1 cellular context compared by ENCODE assay signal in the genomic region with DNA sequence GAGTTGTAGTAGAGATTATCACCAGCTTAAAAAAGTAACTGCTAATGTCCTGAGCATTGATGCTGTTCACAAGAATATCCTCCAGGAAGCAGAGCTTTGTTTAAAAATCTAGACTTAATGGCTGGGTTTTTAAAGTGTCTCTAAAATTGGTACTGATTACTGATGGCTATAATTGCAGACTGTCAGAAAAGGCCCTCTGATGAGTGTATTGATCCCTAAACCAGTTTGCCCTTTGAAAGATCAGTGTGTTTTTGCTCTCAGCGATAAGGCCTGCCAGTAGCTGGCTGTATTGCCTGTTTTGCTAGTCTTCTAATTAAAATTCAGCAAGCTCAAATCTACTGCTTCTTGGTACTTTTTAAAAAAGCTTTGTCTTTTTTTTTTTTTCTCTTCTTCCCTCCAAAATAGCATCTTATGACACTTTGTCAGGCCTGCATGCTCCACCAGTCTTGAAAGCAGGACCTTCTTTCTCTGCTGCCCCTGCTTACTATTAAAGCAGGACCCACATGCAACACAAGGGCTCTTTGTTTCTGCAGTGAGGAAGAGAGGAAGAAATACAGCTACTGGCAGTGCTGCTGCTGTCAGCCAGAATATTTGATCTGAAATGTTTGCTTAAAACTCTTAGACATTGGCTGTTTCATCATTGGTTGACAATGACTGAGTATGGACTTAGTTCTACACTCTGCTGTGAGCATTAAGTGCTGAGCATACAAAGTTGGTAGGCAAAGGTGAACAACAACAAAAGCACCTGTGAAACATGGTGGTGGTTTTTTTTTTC.
TF ChIP-seq lines count a peak whose summit lies in the region.

No MANE protein-coding gene starts in this region.

TF ChIP-seq in liver, 16 proteins besides CTCF, POLR2A, EP300 and RAD21 (continued from another document):
- TF ChIP-seq GABPA (IDR thresholded peaks at IDR 0.05 in 1 of 2, conservative IDR thresholded peaks at IDR 0.05 in 1 of 2): no peak
TF ChIP-seq in liver: peak in this region for 11.
